20 cellular contexts compared by ENCODE assay signal in genomic region chr15:89855948-89856347, GRCh38. TPM values are rescaled to one million over a fixed set of nuclear protein-coding genes. Genes with fewer than 3 reads are reported as not detected.
"Had no signal": no experiment of that assay in that cellular context is flagged by ENCODE, and none has a peak within 500 bp of the region (broad histone marks: within the 10 kb centered on the region; RNA-seq: fewer than 3 reads in every experiment).

No MANE protein-coding gene starts in this region.

- H3K36me3 Mint-ChIP-seq: natural killer cell treated with Interleukin-12 subunit alpha and Interleukin-12 subunit beta and Interleukin-15 and Interleukin-18, amount 100 ng/mL, for 72 hours had no signal

- DNase-seq: cortex of kidney; effector memory CD8-positive, alpha-beta T cell; left ventricle myocardium superior; lower lobe of right lung; naive B cell; pancreas; stimulated activated CD4-positive, alpha-beta T cell treated with anti-CD3 and anti-CD28 coated beads, Interleukin-12 subunit alpha, Interleukin-12 subunit beta, amount 100 ng/mL, for 4 hours; stimulated activated CD4-positive, alpha-beta T cell treated with anti-CD3 and anti-CD28 coated beads, Interleukin-1b, Interleukin-23, amount 100 ng/mL, for 48 hours; stimulated activated CD4-positive, alpha-beta T cell treated with anti-CD3 and anti-CD28 coated beads, Interleukin-4, amount 100 ng/mL, for 1 hour; stimulated activated CD8-positive, alpha-beta memory T cell treated with anti-CD3 and anti-CD28 coated beads, Interleukin-4, amount 100 ng/mL, for 48 hours; stimulated activated naive CD4-positive, alpha-beta T cell; stimulated activated naive CD8-positive, alpha-beta T cell treated with anti-CD3 and anti-CD28 coated beads, Interleukin-15, amount 100 ng/mL, for 72 hours; trophoblast cell had no signal

- H3K4me3 ChIP-seq: lower lobe of right lung, pancreas, smooth muscle cell, suprapubic skin, vagina had no signal

- ATAC-seq: effector memory CD8-positive, alpha-beta T cell; left ventricle myocardium superior; lower lobe of right lung; natural killer cell treated with Interleukin-12 subunit alpha and Interleukin-12 subunit beta and Interleukin-15 and Interleukin-18, amount 100 ng/mL, for 72 hours; pancreas; sciatic nerve; stimulated activated naive CD8-positive, alpha-beta T cell treated with anti-CD3 and anti-CD28 coated beads, Interleukin-15, amount 100 ng/mL, for 72 hours had no signal

- H3K27me3 Mint-ChIP-seq: effector memory CD8-positive, alpha-beta T cell; naive B cell; natural killer cell treated with Interleukin-12 subunit alpha and Interleukin-12 subunit beta and Interleukin-15 and Interleukin-18, amount 100 ng/mL, for 72 hours; stimulated activated naive CD8-positive, alpha-beta T cell treated with anti-CD3 and anti-CD28 coated beads, Interleukin-15, amount 100 ng/mL, for 72 hours had no signal

- H3K4me1 ChIP-seq: lower lobe of right lung, suprapubic skin, vagina had no signal

- H3K4me1 Mint-ChIP-seq: neural crest cell had no signal

- H3K27ac ChIP-seq: lower lobe of right lung, neutrophil, suprapubic skin, vagina had no signal

- H3K27ac Mint-ChIP-seq: naive B cell; natural killer cell treated with Interleukin-12 subunit alpha and Interleukin-12 subunit beta and Interleukin-15 and Interleukin-18, amount 100 ng/mL, for 72 hours; stimulated activated naive CD8-positive, alpha-beta T cell treated with anti-CD3 and anti-CD28 coated beads, Interleukin-15, amount 100 ng/mL, for 72 hours had no signal

- H3K4me3 Mint-ChIP-seq: effector memory CD8-positive, alpha-beta T cell; naive B cell; natural killer cell treated with Interleukin-12 subunit alpha and Interleukin-12 subunit beta and Interleukin-15 and Interleukin-18, amount 100 ng/mL, for 72 hours; neural crest cell; stimulated activated naive CD8-positive, alpha-beta T cell treated with anti-CD3 and anti-CD28 coated beads, Interleukin-15, amount 100 ng/mL, for 72 hours had no signal

- H3K9me3 Mint-ChIP-seq: effector memory CD8-positive, alpha-beta T cell; natural killer cell treated with Interleukin-12 subunit alpha and Interleukin-12 subunit beta and Interleukin-15 and Interleukin-18, amount 100 ng/mL, for 72 hours; neural crest cell; stimulated activated naive CD8-positive, alpha-beta T cell treated with anti-CD3 and anti-CD28 coated beads, Interleukin-15, amount 100 ng/mL, for 72 hours had no signal

- H3K27me3 ChIP-seq: neutrophil, pancreas, suprapubic skin, vagina had no signal

- H3K36me3 ChIP-seq: pancreas had no signal

- H3K9me3 ChIP-seq: lower lobe of right lung, neutrophil, pancreas, suprapubic skin, vagina had no signal

RNA-seq across cellular contexts. Expression of gene ARPIN, which starts 56.8 kb away (rescaled TPM):
- total RNA-seq: natural killer cell treated with Interleukin-12 subunit alpha and Interleukin-12 subunit beta and Interleukin-15 and Interleukin-18, amount 100 ng/mL, for 72 hours had no signal
